In the genomic region with DNA sequence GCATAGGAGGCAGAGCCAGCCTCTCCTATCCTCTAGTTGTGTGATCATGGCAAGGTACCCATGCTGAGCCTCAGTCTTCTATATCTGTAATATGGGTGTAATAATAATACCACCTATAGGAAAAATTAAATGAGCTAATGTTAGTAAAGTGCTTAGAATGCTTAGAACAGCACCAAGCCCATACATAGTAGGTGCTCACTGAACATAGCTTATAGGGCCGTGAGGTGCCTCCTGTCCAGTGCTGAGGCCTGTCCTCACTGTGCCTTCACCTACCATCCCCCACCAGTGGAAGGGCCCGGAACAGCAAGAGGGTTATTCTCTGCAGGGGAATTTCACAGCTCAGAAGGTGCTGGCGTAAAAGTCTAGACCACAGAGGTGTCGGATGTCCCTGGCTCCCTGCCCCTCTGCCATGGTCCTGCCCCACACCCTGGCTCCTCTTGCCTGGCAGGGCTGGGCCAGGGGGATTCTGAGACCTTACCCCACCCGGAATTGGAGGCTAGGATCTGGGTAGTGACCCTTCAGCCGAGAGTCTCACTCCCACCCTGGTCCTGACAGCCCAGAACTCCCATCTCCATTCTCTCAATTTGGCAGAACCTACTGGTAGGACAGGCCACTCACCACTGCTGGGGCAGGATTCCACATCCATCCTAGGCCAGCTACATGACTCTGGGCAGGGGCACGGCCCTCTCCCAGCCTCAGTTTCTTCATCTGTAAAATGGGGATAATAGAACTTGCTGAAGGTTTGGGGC, we compare ENCODE assay signal across 1 cellular context.
A peak's percentile ranks its signal among the peaks of the same experiment; 100 is the strongest.
TF ChIP-seq lines count a peak whose summit lies in the region.

No MANE protein-coding gene starts in this region.

TF ChIP-seq in HepG2, 621 proteins besides CTCF, POLR2A, EP300 and RAD21:
- TF ChIP-seq ZNF629 (CRISPR knock-in tag; conservative IDR thresholded peaks at IDR 0.05): peak; percentile 98
- TF ChIP-seq, protein P1, sequence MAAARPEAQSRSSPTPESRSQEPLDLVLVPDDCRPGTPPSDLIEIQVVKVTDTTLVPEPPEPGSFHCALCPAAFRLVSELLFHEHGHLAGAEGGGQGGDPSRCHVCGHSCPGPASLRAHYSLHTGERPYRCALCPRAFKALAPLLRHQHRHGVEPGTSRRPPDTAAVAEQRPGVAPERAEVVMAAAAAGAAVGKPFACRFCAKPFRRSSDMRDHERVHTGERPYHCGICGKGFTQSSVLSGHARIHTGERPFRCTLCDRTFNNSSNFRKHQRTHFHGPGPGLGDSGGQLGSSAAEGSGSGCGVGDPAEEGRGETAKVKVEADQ (CRISPR knock-in tag; IDR thresholded peaks at IDR 0.05; ENCODE audit: borderline replicate concordance): no peak
- TF ChIP-seq, protein P2, sequence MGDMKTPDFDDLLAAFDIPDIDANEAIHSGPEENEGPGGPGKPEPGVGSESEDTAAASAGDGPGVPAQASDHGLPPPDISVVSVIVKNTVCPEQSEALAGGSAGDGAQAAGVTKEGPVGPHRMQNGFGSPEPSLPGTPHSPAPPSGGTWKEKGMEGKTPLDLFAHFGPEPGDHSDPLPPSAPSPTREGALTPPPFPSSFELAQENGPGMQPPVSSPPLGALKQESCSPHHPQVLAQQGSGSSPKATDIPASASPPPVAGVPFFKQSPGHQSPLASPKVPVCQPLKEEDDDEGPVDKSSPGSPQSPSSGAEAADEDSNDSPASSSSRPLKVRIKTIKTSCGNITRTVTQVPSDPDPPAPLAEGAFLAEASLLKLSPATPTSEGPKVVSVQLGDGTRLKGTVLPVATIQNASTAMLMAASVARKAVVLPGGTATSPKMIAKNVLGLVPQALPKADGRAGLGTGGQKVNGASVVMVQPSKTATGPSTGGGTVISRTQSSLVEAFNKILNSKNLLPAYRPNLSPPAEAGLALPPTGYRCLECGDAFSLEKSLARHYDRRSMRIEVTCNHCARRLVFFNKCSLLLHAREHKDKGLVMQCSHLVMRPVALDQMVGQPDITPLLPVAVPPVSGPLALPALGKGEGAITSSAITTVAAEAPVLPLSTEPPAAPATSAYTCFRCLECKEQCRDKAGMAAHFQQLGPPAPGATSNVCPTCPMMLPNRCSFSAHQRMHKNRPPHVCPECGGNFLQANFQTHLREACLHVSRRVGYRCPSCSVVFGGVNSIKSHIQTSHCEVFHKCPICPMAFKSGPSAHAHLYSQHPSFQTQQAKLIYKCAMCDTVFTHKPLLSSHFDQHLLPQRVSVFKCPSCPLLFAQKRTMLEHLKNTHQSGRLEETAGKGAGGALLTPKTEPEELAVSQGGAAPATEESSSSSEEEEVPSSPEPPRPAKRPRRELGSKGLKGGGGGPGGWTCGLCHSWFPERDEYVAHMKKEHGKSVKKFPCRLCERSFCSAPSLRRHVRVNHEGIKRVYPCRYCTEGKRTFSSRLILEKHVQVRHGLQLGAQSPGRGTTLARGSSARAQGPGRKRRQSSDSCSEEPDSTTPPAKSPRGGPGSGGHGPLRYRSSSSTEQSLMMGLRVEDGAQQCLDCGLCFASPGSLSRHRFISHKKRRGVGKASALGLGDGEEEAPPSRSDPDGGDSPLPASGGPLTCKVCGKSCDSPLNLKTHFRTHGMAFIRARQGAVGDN (CRISPR knock-in tag; IDR thresholded peaks at IDR 0.05): peak; percentile 42
- no peak for TF ChIP-seq NCOA1 (CRISPR knock-in tag; IDR thresholded peaks at IDR 0.05)
- peak; percentile 51; the same call in 1 of the 2 replicates for TF ChIP-seq ZMYM3 (CRISPR knock-in tag; IDR thresholded peaks at IDR 0.05)
- TF ChIP-seq, protein P3, sequence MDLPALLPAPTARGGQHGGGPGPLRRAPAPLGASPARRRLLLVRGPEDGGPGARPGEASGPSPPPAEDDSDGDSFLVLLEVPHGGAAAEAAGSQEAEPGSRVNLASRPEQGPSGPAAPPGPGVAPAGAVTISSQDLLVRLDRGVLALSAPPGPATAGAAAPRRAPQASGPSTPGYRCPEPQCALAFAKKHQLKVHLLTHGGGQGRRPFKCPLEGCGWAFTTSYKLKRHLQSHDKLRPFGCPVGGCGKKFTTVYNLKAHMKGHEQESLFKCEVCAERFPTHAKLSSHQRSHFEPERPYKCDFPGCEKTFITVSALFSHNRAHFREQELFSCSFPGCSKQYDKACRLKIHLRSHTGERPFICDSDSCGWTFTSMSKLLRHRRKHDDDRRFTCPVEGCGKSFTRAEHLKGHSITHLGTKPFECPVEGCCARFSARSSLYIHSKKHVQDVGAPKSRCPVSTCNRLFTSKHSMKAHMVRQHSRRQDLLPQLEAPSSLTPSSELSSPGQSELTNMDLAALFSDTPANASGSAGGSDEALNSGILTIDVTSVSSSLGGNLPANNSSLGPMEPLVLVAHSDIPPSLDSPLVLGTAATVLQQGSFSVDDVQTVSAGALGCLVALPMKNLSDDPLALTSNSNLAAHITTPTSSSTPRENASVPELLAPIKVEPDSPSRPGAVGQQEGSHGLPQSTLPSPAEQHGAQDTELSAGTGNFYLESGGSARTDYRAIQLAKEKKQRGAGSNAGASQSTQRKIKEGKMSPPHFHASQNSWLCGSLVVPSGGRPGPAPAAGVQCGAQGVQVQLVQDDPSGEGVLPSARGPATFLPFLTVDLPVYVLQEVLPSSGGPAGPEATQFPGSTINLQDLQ (CRISPR knock-in tag; IDR thresholded peaks at IDR 0.05): no peak
- TF ChIP-seq HDAC2 (CRISPR knock-in tag; IDR thresholded peaks at IDR 0.05): peak; percentile 21; the same call in 1 of the 2 replicates
- peak; percentile 71 for TF ChIP-seq AGO2 (optimal IDR thresholded peaks at IDR 0.05; ENCODE audit: low read depth, low read length)
- peak; percentile 69 for TF ChIP-seq RBM22 (optimal IDR thresholded peaks at IDR 0.05; ENCODE audit: low read length)
- peak; percentile 71; the same call in 1 of the 2 replicates for TF ChIP-seq CHD4 (IDR thresholded peaks at IDR 0.05; ENCODE audit: borderline replicate concordance, low read length)
- TF ChIP-seq PHF5A (CRISPR knock-in tag; IDR thresholded peaks at IDR 0.05; ENCODE audit: low read depth, unreplicated experiment): no peak
- TF ChIP-seq ZNF430 (CRISPR knock-in tag; IDR thresholded peaks at IDR 0.05): no peak
- TF ChIP-seq ZC3H13 (CRISPR knock-in tag; IDR thresholded peaks at IDR 0.05): peak; percentile 42; the same call in 1 of the 2 replicates
- 0 out of 2 replicates have a peak, but pooled peaks have one; percentile 25 for TF ChIP-seq ZNF501 (CRISPR knock-in tag; IDR thresholded peaks at IDR 0.05)
- peak; percentile 39; the same call in 1 of the 2 replicates for TF ChIP-seq KDM1A (CRISPR knock-in tag; IDR thresholded peaks at IDR 0.05)
- TF ChIP-seq FOXO1 (CRISPR knock-in tag; IDR thresholded peaks at IDR 0.05): no peak
- TF ChIP-seq ZFP36 (IDR thresholded peaks at IDR 0.05; ENCODE audit: borderline replicate concordance, low read depth, low read length, partially characterized antibody): no peak
- no peak for TF ChIP-seq ZNF354B (CRISPR knock-in tag; IDR thresholded peaks at IDR 0.05)
- no peak for TF ChIP-seq ZNF318 (CRISPR knock-in tag; IDR thresholded peaks at IDR 0.05)
- TF ChIP-seq ZMYM2 (CRISPR knock-in tag; IDR thresholded peaks at IDR 0.05): peak; percentile 66
- 0 out of 2 replicates have a peak, but pooled peaks have one; percentile 5 for TF ChIP-seq RCOR2 (CRISPR knock-in tag; IDR thresholded peaks at IDR 0.05)
- no peak for TF ChIP-seq ZNF879 (CRISPR knock-in tag; IDR thresholded peaks at IDR 0.05)
- TF ChIP-seq POLR2G (IDR thresholded peaks at IDR 0.05; ENCODE audit: low read depth, low read length): 0 out of 2 replicates have a peak, but pooled peaks have one; percentile 24
- no peak for TF ChIP-seq ZNF790 (CRISPR knock-in tag; IDR thresholded peaks at IDR 0.05; ENCODE audit: borderline replicate concordance)
- TF ChIP-seq TMF1 (CRISPR knock-in tag; IDR thresholded peaks at IDR 0.05; ENCODE audit: low read depth): no peak
